Comparison of ENCODE assay signal across 20 cellular contexts in the genomic region with DNA sequence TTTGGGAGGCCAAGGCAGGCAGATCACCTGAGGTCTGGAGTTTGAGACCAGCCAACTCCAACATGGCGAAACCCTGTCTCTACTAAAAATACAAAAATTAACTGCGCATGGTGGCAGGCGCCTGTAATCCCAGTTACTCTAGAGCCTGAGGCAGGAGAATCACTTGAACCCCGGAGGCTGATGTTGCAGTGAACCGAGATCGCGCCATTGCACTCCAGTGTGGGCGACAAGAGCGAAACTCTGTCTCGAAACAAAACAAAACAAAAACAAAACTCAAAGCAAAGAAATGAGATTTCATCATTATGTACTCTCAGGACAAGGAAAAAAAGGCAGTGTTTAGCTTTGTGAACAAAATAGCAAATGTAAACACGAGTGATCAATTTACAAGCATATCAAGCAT.
A peak's percentile ranks its signal among the peaks of the same experiment; 100 is the strongest.
DNase-seq lines count a peak whose midpoint lies in the region; ATAC-seq and TF ChIP-seq lines count a peak whose summit lies in the region.
"Had no signal": no experiment of that assay in that cellular context is flagged by ENCODE, and none has a peak within 500 bp of the region (broad histone marks: within the 10 kb centered on the region; RNA-seq: fewer than 3 reads in every experiment).

No MANE protein-coding gene starts in this region.

- intact Hi-C loops in activated CD4-positive, alpha-beta T cell treated with anti-CD3 and anti-CD28 coated beads, Interleukin-2, amount 10 ng/mL, durations not matched to agents 24 days and 14 days (cut with micrococcal nuclease) = no loop called here
- intact Hi-C loops in heart right ventricle (cut with DNase I) = loop anchor here in 1 of 10 donors (2.0 kb wide), 1 partner anchor 20 kb away; no protein-coding TSS in a partner anchor

- H3K4me3 ChIP-seq in right atrium auricular region (no peak overlapping the region), heart right ventricle (no peak overlapping the region)
- H3K4me3 ChIP-seq: BLaER1, HAP-1 had no signal

- H3K4me1 Mint-ChIP-seq in activated CD4-positive, alpha-beta T cell treated with anti-CD3 and anti-CD28 coated beads, Interleukin-2, amount 10 ng/mL, durations not matched to agents 24 days and 14 days = peaks cover 1% of the 10 kb centered on the region
- H3K4me1 Mint-ChIP-seq: B cell; CD4-positive, CD25-positive, alpha-beta regulatory T cell had no signal

- H3K27ac Mint-ChIP-seq in activated CD4-positive, alpha-beta T cell treated with anti-CD3 and anti-CD28 coated beads, Interleukin-2, amount 10 ng/mL, durations not matched to agents 24 days and 14 days = peak overlapping the region; percentile 12
- H3K27ac Mint-ChIP-seq: B cell; CD8-positive, alpha-beta T cell; HFFc6 had no signal

- no peaks in the 10 kb centered on the region for H3K9me3 Mint-ChIP-seq in activated CD4-positive, alpha-beta T cell treated with anti-CD3 and anti-CD28 coated beads, Interleukin-2, amount 10 ng/mL, durations not matched to agents 24 days and 14 days
- H3K9me3 Mint-ChIP-seq: CD8-positive, alpha-beta T cell had no signal

- H3K9me3 ChIP-seq in right atrium auricular region (no peaks in the 10 kb centered on the region), heart right ventricle (peaks cover 0 to 8% (median 0%) of the 10 kb centered on the region in 11 donors)
- H3K9me3 ChIP-seq: BLaER1 had no signal

- 94% methylated on average over 11 of the region's 11 CpGs for WGBS in heart right ventricle, 2 donors

- peaks cover 6% of the 10 kb centered on the region for H3K27me3 Mint-ChIP-seq in activated CD4-positive, alpha-beta T cell treated with anti-CD3 and anti-CD28 coated beads, Interleukin-2, amount 10 ng/mL, durations not matched to agents 24 days and 14 days

- TF ChIP-seq CTCF in right atrium auricular region (IDR thresholded peaks at IDR 0.05) = no peak
- TF ChIP-seq CTCF in heart right ventricle (IDR thresholded peaks at IDR 0.05) = no peak

- no peak for DNase-seq in activated CD4-positive, alpha-beta T cell treated with anti-CD3 and anti-CD28 coated beads, Interleukin-2, amount 10 ng/mL, durations not matched to agents 24 days and 14 days
- DNase-seq in activated CD4-positive, alpha-beta T cell treated with anti-CD3 and anti-CD28 coated beads for 1 hour = no peak
- DNase-seq in right atrium auricular region (ENCODE audit: low spot score) = peak; percentile 28
- DNase-seq in heart right ventricle = no peak
- DNase-seq in epithelial cell of prostate (ENCODE audit: low read depth, low spot score) = no peak
- no peak for DNase-seq in NCI-H1092 treated with DMSO at 0.1 percent for 48 hours (lab: John Stamatoyannopoulos, UW)
- no peak for DNase-seq in activated CD8-positive, alpha-beta memory T cell treated with anti-CD3 and anti-CD28 coated beads, Interleukin-2, amount 50 U/mL, for 4 hours
- DNase-seq: Caco-2; CD4-positive, CD25-positive, alpha-beta regulatory T cell; CD8-positive, alpha-beta T cell; DMS153; DND-41; GOT3; HFFc6 had no signal

- H3K4me1 ChIP-seq in right atrium auricular region = peaks cover 0 to 22% of the 10 kb centered on the region in 2 donors
- peaks cover 0 to 45% (median 22%) of the 10 kb centered on the region in 9 donors for H3K4me1 ChIP-seq in heart right ventricle
- H3K4me1 ChIP-seq: BLaER1, Caco-2, HAP-1 had no signal

- ATAC-seq in heart right ventricle (no peak), HG03460 (IDR thresholded peaks at IDR 0.05; ENCODE audit: unreplicated experiment) (no peak)
- ATAC-seq: CD8-positive, alpha-beta T cell had no signal

- H3K4me3 Mint-ChIP-seq in activated CD4-positive, alpha-beta T cell treated with anti-CD3 and anti-CD28 coated beads, Interleukin-2, amount 10 ng/mL, durations not matched to agents 24 days and 14 days = no peak overlapping the region
- H3K4me3 Mint-ChIP-seq: B cell; CD4-positive, CD25-positive, alpha-beta regulatory T cell; CD8-positive, alpha-beta T cell; HFFc6 had no signal

- H3K36me3 Mint-ChIP-seq in activated CD4-positive, alpha-beta T cell treated with anti-CD3 and anti-CD28 coated beads, Interleukin-2, amount 10 ng/mL, durations not matched to agents 24 days and 14 days (ENCODE audit: low read depth) = no peaks in the 10 kb centered on the region
- H3K36me3 Mint-ChIP-seq: CD4-positive, CD25-positive, alpha-beta regulatory T cell; CD8-positive, alpha-beta T cell had no signal

- H3K27ac ChIP-seq in right atrium auricular region (no peak overlapping the region), heart right ventricle (no peak overlapping the region), epithelial cell of prostate (peak overlapping the region; percentile 84)
- H3K27ac ChIP-seq: 22Rv1, BLaER1, C4-2B had no signal

- H3K36me3 ChIP-seq in right atrium auricular region = no peaks in the 10 kb centered on the region
- no peaks in the 10 kb centered on the region for H3K36me3 ChIP-seq in heart right ventricle
- H3K36me3 ChIP-seq: BLaER1, HAP-1 had no signal

- H3K27me3 ChIP-seq in right atrium auricular region = no peaks in the 10 kb centered on the region
- H3K27me3 ChIP-seq in heart right ventricle = no peaks in the 10 kb centered on the region
- H3K27me3 ChIP-seq: BLaER1 had no signal
